ENCODE assay signal across 1 cellular context in the genomic region with DNA sequence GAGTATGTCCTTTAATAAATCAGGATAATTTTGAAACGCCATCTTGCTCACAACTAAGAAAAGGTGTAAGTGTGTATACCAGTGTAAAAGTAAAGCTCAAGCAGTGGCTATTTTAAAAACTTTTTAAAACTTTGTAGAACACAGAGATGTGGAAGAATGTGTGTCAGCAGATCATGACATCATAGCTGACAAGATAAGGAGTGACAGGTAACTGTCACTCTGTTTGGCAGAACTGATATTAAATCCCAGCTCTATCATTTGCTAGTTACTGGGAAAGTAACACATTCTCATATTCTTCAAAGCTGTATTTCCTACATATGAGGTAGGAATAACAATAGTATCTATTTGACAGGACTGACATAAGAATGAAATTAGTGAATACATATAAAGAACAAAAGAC.
A peak's percentile ranks its signal among the peaks of the same experiment; 100 is the strongest.
TF ChIP-seq lines count a peak whose summit lies in the region.

No MANE protein-coding gene starts in this region.

TF ChIP-seq in GM12878, 131 proteins besides CTCF, POLR2A, EP300 and RAD21 (continued from another document):
- TF ChIP-seq, protein P1, sequence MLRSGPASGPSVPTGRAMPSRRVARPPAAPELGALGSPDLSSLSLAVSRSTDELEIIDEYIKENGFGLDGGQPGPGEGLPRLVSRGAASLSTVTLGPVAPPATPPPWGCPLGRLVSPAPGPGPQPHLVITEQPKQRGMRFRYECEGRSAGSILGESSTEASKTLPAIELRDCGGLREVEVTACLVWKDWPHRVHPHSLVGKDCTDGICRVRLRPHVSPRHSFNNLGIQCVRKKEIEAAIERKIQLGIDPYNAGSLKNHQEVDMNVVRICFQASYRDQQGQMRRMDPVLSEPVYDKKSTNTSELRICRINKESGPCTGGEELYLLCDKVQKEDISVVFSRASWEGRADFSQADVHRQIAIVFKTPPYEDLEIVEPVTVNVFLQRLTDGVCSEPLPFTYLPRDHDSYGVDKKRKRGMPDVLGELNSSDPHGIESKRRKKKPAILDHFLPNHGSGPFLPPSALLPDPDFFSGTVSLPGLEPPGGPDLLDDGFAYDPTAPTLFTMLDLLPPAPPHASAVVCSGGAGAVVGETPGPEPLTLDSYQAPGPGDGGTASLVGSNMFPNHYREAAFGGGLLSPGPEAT (IDR thresholded peaks at IDR 0.05; ENCODE audit: low read depth): no peak
- TF ChIP-seq ATF7 (IDR thresholded peaks at IDR 0.05; ENCODE audit: low read depth): 0 out of 2 replicates have a peak, but pooled peaks have one; percentile 27
- TF ChIP-seq, protein P2, sequence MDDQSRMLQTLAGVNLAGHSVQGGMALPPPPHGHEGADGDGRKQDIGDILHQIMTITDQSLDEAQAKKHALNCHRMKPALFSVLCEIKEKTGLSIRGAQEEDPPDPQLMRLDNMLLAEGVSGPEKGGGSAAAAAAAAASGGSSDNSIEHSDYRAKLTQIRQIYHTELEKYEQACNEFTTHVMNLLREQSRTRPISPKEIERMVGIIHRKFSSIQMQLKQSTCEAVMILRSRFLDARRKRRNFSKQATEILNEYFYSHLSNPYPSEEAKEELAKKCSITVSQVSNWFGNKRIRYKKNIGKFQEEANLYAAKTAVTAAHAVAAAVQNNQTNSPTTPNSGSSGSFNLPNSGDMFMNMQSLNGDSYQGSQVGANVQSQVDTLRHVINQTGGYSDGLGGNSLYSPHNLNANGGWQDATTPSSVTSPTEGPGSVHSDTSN (IDR thresholded peaks at IDR 0.05; ENCODE audit: insufficient replicate concordance, low read depth, low read length): no peak
